ENCODE assay signal across 8 cellular contexts in genomic region chr3:107240183-107241091, GRCh38.
A peak's percentile ranks its signal among the peaks of the same experiment; 100 is the strongest.
DNase-seq lines count a peak whose midpoint lies in the region; ATAC-seq and TF ChIP-seq lines count a peak whose summit lies in the region.

No MANE protein-coding gene starts in this region.

- H3K27ac Mint-ChIP-seq in T-helper 17 cell: no peak overlapping the region

- H3K4me3 Mint-ChIP-seq in T-helper 17 cell: peak overlapping the region; percentile 90

- H3K27me3 ChIP-seq in vagina: no peaks in the 10 kb centered on the region

- peak; percentile 92 for ATAC-seq in T-helper 17 cell

- peak; percentile 33 for DNase-seq in GM12864 (ENCODE audit: low read depth)
- DNase-seq in HCEC 1CT: peak; percentile 78
- DNase-seq in M059J (ENCODE audit: low read depth): peak; percentile 84
- peak; percentile 56 to 65 (median 63) for DNase-seq in T-helper 17 cell
- DNase-seq in hepatic stellate cell (ENCODE audit: low spot score): peak; percentile 77
- DNase-seq in renal cortical epithelial cell (ENCODE audit: low read depth): peak; percentile 39
- no peak for DNase-seq in vagina (ENCODE audit: extremely low spot score in 2 of 2)

- H3K4me3 ChIP-seq in GM12864 (ENCODE audit: low read depth, low read length) (peak overlapping the region; percentile 66), vagina (peak overlapping the region; percentile 66 to 75)

- H3K27ac ChIP-seq in angular gyrus (ENCODE audit: low read depth, low read length): peak overlapping the region; percentile 98
- H3K27ac ChIP-seq in vagina: peak overlapping the region; percentile 70

- H3K4me1 ChIP-seq in vagina: peaks cover 18% of the 10 kb centered on the region

- H3K36me3 Mint-ChIP-seq in T-helper 17 cell (ENCODE audit: low read depth): no peaks in the 10 kb centered on the region

- H3K9me3 ChIP-seq in T-helper 17 cell (ENCODE audit: control insufficient read depth, low read length, poor library complexity, severe bottlenecking) (no peaks in the 10 kb centered on the region), vagina (no peaks in the 10 kb centered on the region)

- TF ChIP-seq CTCF in GM12864 (IDR thresholded peaks at IDR 0.05; ENCODE audit: low read depth, low read length, missing control alignments): no peak
- TF ChIP-seq CTCF in vagina (IDR thresholded peaks at IDR 0.05): no peak

- H3K27me3 Mint-ChIP-seq in T-helper 17 cell: peaks cover 28% of the 10 kb centered on the region

- intact Hi-C loops in vagina (cut with DNase I): loop anchor here (10.0 kb wide), 2 partner anchors 194 to 984 kb away; partner anchors contain the start of gene IFT57

- TF ChIP-seq POLR2A in vagina (IDR thresholded peaks at IDR 0.05): peak in 1 of 2 donors; percentile 35

- H3K36me3 ChIP-seq in vagina: no peaks in the 10 kb centered on the region

- peaks cover 18% of the 10 kb centered on the region for H3K4me1 Mint-ChIP-seq in T-helper 17 cell

Comparison
In these comparisons a context has a peak if more than half of its experiments do, and no peak if none do; other contexts are left out.
1. DNase-seq: peak in GM12864 (single experiment), HCEC 1CT (single experiment), M059J (single experiment), T-helper 17 cell (3 of 3), hepatic stellate cell (single experiment) and renal cortical epithelial cell (single experiment); none in vagina (0 of 2).